20 cellular contexts compared by ENCODE assay signal in genomic region chr3:138649134-138649533, GRCh38. TPM values are rescaled to one million over a fixed set of nuclear protein-coding genes. Genes with fewer than 3 reads are reported as not detected.
DNase-seq lines count a peak whose midpoint lies in the region; ATAC-seq and TF ChIP-seq lines count a peak whose summit lies in the region.
"Had no signal": no experiment of that assay in that cellular context is flagged by ENCODE, and none has a peak within 500 bp of the region (broad histone marks: within the 10 kb centered on the region; RNA-seq: fewer than 3 reads in every experiment).

No MANE protein-coding gene starts in this region.

- BruUV-seq in Calu3 (replicated peaks; lab: Mats Ljungman, UMichigan) = no TSS peak

- H3K27ac ChIP-seq in mesendoderm (ENCODE audit: low read depth, low read length) = no peak overlapping the region
- no peak overlapping the region for H3K27ac ChIP-seq in aorta (ENCODE audit: low read depth in 1 of 2, low read length in 2 of 2)
- H3K27ac ChIP-seq: 22Rv1, HL-60 had no signal

- no peak overlapping the region for H3K18ac ChIP-seq in mesendoderm (ENCODE audit: low read length)

- no peak overlapping the region for H2BK15ac ChIP-seq in mesendoderm (replicated peaks; ENCODE audit: low read depth)

- H2AK5ac ChIP-seq in mesendoderm (ENCODE audit: low read length) = no peak overlapping the region

- H3K4me3 ChIP-seq in mesendoderm (ENCODE audit: low read length) (peak overlapping the region; percentile 24), aorta (ENCODE audit: low read length in 2 of 2) (no peak overlapping the region)

- no peak overlapping the region for H2BK120ac ChIP-seq in mesendoderm (ENCODE audit: low read depth, low read length)

- no peaks in the 10 kb centered on the region for H3K79me1 ChIP-seq in mesendoderm (ENCODE audit: low read length)

- intact Hi-C loops in Right ventricle myocardium inferior (cut with DNase I) = no loop called here
- intact Hi-C loops in left ventricle myocardium superior (cut with micrococcal nuclease) = no loop called here
- intact Hi-C loops in aorta (cut with DNase I) = no loop called here
- intact Hi-C loops in Calu3 (cut with micrococcal nuclease; ENCODE audit: unreplicated experiment) = no loop called here

- no peak overlapping the region for H3K23ac ChIP-seq in mesendoderm (ENCODE audit: low read length)

- peak; percentile 37 for DNase-seq in Right ventricle myocardium inferior (ENCODE audit: missing footprints)
- no peak for DNase-seq in left ventricle myocardium superior
- DNase-seq in endothelial cell (ENCODE audit: low spot score) = no peak
- DNase-seq in mesendoderm = no peak
- no peak for DNase-seq in aorta
- DNase-seq in Calu3 = no peak
- no peak for DNase-seq in activated CD4-positive, alpha-beta T cell treated with anti-CD3 and anti-CD28 coated beads, Interleukin-2, amount 50 U/mL, for 48 hours
- DNase-seq: ACHN; C1 segment of cervical spinal cord; CD4-positive, alpha-beta T cell; DMS153; DMS79 treated with DMSO at 0.1 percent for 48 hours; EL; HCEC 1CT; HFFc6 had no signal

- H3K9ac ChIP-seq in mesendoderm (ENCODE audit: low read length) = no peak overlapping the region

- H3K9me3 ChIP-seq in aorta (ENCODE audit: control insufficient read depth, low read length) = no peaks in the 10 kb centered on the region

- no peak overlapping the region for H3K4me2 ChIP-seq in mesendoderm (ENCODE audit: low read length)

- H4K5ac ChIP-seq in mesendoderm (ENCODE audit: low read length) = no peak overlapping the region

- H3K4me3 Mint-ChIP-seq in endothelial cell (ENCODE audit: unreplicated experiment) (peak overlapping the region; percentile 78), Calu3 (ENCODE audit: low read depth, unreplicated experiment) (no peak overlapping the region)
- H3K4me3 Mint-ChIP-seq: B cell; CD4-positive, alpha-beta T cell; HFFc6; IgD-negative memory B cell had no signal

- H4K8ac ChIP-seq in mesendoderm (ENCODE audit: low read depth, low read length) = no peak overlapping the region

- peak overlapping the region; percentile 25 for H3K27ac Mint-ChIP-seq in endothelial cell (ENCODE audit: unreplicated experiment)
- no peak overlapping the region for H3K27ac Mint-ChIP-seq in Calu3 (ENCODE audit: unreplicated experiment)
- H3K27ac Mint-ChIP-seq: B cell; CD4-positive, alpha-beta T cell; HFFc6; IgD-negative memory B cell had no signal

- no peak for ATAC-seq in Right ventricle myocardium inferior
- ATAC-seq in left ventricle myocardium superior = no peak
- peak; percentile 19 for ATAC-seq in aorta (ENCODE audit: low FRiP score)
- no peak for ATAC-seq in HG03457 (IDR thresholded peaks at IDR 0.05; ENCODE audit: unreplicated experiment)

- no peak for TF ChIP-seq CTCF in endothelial cell (IDR thresholded peaks at IDR 0.05; ENCODE audit: unreplicated experiment)
- TF ChIP-seq CTCF in Calu3 (IDR thresholded peaks at IDR 0.05; ENCODE audit: unreplicated experiment) = no peak

- H3K4me1 ChIP-seq in mesendoderm (ENCODE audit: control insufficient read depth, low read depth, low read length) = no peaks in the 10 kb centered on the region
- no peaks in the 10 kb centered on the region for H3K4me1 ChIP-seq in aorta (ENCODE audit: control insufficient read depth in 1 of 2, insufficient read depth in 2 of 2, low read length in 2 of 2)

- no peak overlapping the region for H3K4ac ChIP-seq in mesendoderm (ENCODE audit: low read depth, low read length)

- WGBS in mesendoderm (ENCODE audit: extremely low coverage, insufficient coverage, low lambda C conversion rate) = no CpG with 5 or more reads among the region's 5 CpGs
- WGBS in aorta, 2 donors = 96 to 97% methylated on average over 5 of the region's 5 CpGs

- H3K9me3 Mint-ChIP-seq in endothelial cell (ENCODE audit: unreplicated experiment) (peaks cover 24% of the 10 kb centered on the region), Calu3 (ENCODE audit: low read depth, unreplicated experiment) (peaks cover 15% of the 10 kb centered on the region)

- CTCF ChIA-PET in Calu3 (lab: Charles Lee) = no interaction called here

- H3K27me3 ChIP-seq in mesendoderm (ENCODE audit: insufficient read depth, low read length, poor library complexity) (no peaks in the 10 kb centered on the region), aorta (ENCODE audit: control insufficient read depth in 1 of 2, insufficient read depth in 2 of 2, low read length in 1 of 2) (no peaks in the 10 kb centered on the region)

- H3K36me3 Mint-ChIP-seq in endothelial cell (ENCODE audit: low read depth, unreplicated experiment) = peaks cover 63% of the 10 kb centered on the region
- H3K36me3 Mint-ChIP-seq in Calu3 (ENCODE audit: insufficient read depth, unreplicated experiment) = peaks cover 72% of the 10 kb centered on the region

- no peak overlapping the region for H3K56ac ChIP-seq in mesendoderm (ENCODE audit: low read length)

- peaks cover 12% of the 10 kb centered on the region for H3K36me3 ChIP-seq in mesendoderm (ENCODE audit: control insufficient read depth, insufficient read depth, low read length)
- peaks cover 0 to 6% of the 10 kb centered on the region in 2 donors for H3K36me3 ChIP-seq in aorta (ENCODE audit: control insufficient read depth in 1 of 2, insufficient read depth in 2 of 2, low read length in 1 of 2)

- no peaks in the 10 kb centered on the region for H3K79me2 ChIP-seq in mesendoderm (ENCODE audit: control insufficient read depth, insufficient read depth, low read length)

- H2BK5ac ChIP-seq in mesendoderm (ENCODE audit: low read length) = no peak overlapping the region

- H3K27me3 Mint-ChIP-seq in endothelial cell (ENCODE audit: unreplicated experiment) (peaks cover 5% of the 10 kb centered on the region), Calu3 (ENCODE audit: unreplicated experiment) (no peaks in the 10 kb centered on the region)
- H3K27me3 Mint-ChIP-seq: B cell; CD4-positive, alpha-beta T cell; IgD-negative memory B cell had no signal

- no peaks in the 10 kb centered on the region for H3K4me1 Mint-ChIP-seq in endothelial cell (ENCODE audit: unreplicated experiment)
- H3K4me1 Mint-ChIP-seq in Calu3 (ENCODE audit: low read depth, unreplicated experiment) = no peaks in the 10 kb centered on the region
- H3K4me1 Mint-ChIP-seq: B cell had no signal

RNA-seq across cellular contexts. Expression of gene FAIM, which starts 40.6 kb away (rescaled TPM):
- total RNA-seq in Right ventricle myocardium inferior (3.7 TPM), left ventricle myocardium superior (3.7 TPM), endothelial cell (ENCODE audit: unreplicated experiment) (5.5 TPM), aorta (10 to 100 TPM in 1 of 2 donors, 1 to 10 TPM in 1; 7.0 to 12.6 TPM), Calu3 (2022) (29.2 and 30.4 TPM in 2 replicates)
- 21.5 TPM for polyA plus RNA-seq in mesendoderm (2013, experiment 1 of 2)
- polyA plus RNA-seq in mesendoderm (2013, experiment 2 of 2) = 21.6 TPM
- polyA plus RNA-seq in aorta = 10 to 100 TPM; 22.2 to 32.2 TPM

RNA-seq across cellular contexts. Expression of gene CEP70, which starts 55.1 kb away (rescaled TPM):
- total RNA-seq in Right ventricle myocardium inferior (21.6 TPM), left ventricle myocardium superior (22.6 TPM), endothelial cell (ENCODE audit: unreplicated experiment) (12.3 TPM), aorta (10 to 100 TPM; 27.9 to 49.5 TPM), Calu3 (2022) (88.8 and 99.1 TPM in 2 replicates)
- polyA plus RNA-seq in mesendoderm (2013, experiment 1 of 2) = 12.7 TPM
- 12.9 TPM for polyA plus RNA-seq in mesendoderm (2013, experiment 2 of 2)
- polyA plus RNA-seq in aorta = 10 to 100 TPM; 14.6 to 15.0 TPM
